In genomic region chr3:52484680-52485461, GRCh38 we compare ENCODE assay signal across 19 cellular contexts. TPM values are rescaled to one million over a fixed set of nuclear protein-coding genes. Genes with fewer than 3 reads are reported as not detected.
DNase-seq lines count a peak whose midpoint lies in the region; ATAC-seq and TF ChIP-seq lines count a peak whose summit lies in the region.
"Had no signal": no experiment of that assay in that cellular context is flagged by ENCODE, and none has a peak within 500 bp of the region (broad histone marks: within the 10 kb centered on the region; RNA-seq: fewer than 3 reads in every experiment).

No MANE protein-coding gene starts in this region.

- peaks cover 81% of the 10 kb centered on the region for H3K36me3 Mint-ChIP-seq in activated B cell treated with CpG ODN at 0.5 μM for 24 hours (ENCODE audit: low read depth)

- ATAC-seq in activated B cell treated with CpG ODN at 0.5 μM for 24 hours (ENCODE audit: low read depth) (no peak), thoracic aorta (ENCODE audit: insufficient number of reproducible peaks, low FRiP score, low read depth) (no peak)

- H3K4me1 Mint-ChIP-seq in activated B cell treated with CpG ODN at 0.5 μM for 24 hours, result no peaks in the 10 kb centered on the region
- H3K4me1 Mint-ChIP-seq: central memory CD8-positive, alpha-beta T cell had no signal

- peak overlapping the region; percentile 56 for H3K27ac Mint-ChIP-seq in activated B cell treated with CpG ODN at 0.5 μM for 24 hours

- peaks cover 8 to 27% of the 10 kb centered on the region in 2 donors for H3K4me1 ChIP-seq in thoracic aorta (ENCODE audit: control insufficient read depth in 1 of 2, low read depth in 2 of 2)

- CTCF ChIA-PET in activated B cell treated with CpG ODN at 0.5 μM for 24 hours (lab: Charles Lee), result no interaction called here

- H3K9me3 ChIP-seq in thoracic aorta, result no peaks in the 10 kb centered on the region

- H3K9me3 Mint-ChIP-seq in activated B cell treated with CpG ODN at 0.5 μM for 24 hours, result no peaks in the 10 kb centered on the region
- H3K9me3 Mint-ChIP-seq: central memory CD8-positive, alpha-beta T cell had no signal

- no peak overlapping the region for H3K4me3 Mint-ChIP-seq in activated B cell treated with CpG ODN at 0.5 μM for 24 hours
- H3K4me3 Mint-ChIP-seq: central memory CD8-positive, alpha-beta T cell had no signal

- intact Hi-C loops in activated B cell treated with CpG ODN at 0.5 μM for 24 hours (cut with micrococcal nuclease), result no loop called here

- H3K27ac ChIP-seq in coronary artery (peak overlapping the region; percentile 58 to 81), layer of hippocampus (ENCODE audit: low read depth, low read length) (peak overlapping the region; percentile 46), thoracic aorta (peak overlapping the region; percentile 39 to 49)
- H3K27ac ChIP-seq: PC-9 had no signal

- POLR2A ChIA-PET in activated B cell treated with CpG ODN at 0.5 μM for 24 hours (lab: Charles Lee), result no interaction called here

- peaks cover 69% of the 10 kb centered on the region for H3K36me3 ChIP-seq in thoracic aorta

- no peak for DNase-seq in activated B cell treated with CpG ODN at 0.5 μM for 24 hours
- DNase-seq in coronary artery (ENCODE audit: low spot score), result no peak
- no peak for DNase-seq in thoracic aorta (ENCODE audit: low spot score)
- DNase-seq in NCI-H146 treated with DMSO at 0.1 percent for 48 hours (lab: John Stamatoyannopoulos, UW; ENCODE audit: unreplicated experiment), result no peak
- no peak for DNase-seq in stimulated activated CD4-positive, alpha-beta T cell treated with anti-CD3 and anti-CD28 coated beads, Interleukin-2, amount 100 ng/mL, for 24 hours
- no peak for DNase-seq in stimulated activated naive CD4-positive, alpha-beta T cell (lab: John Stamatoyannopoulos, UW)
- DNase-seq: activated naive CD4-positive, alpha-beta T cell treated with Interleukin-2 at 50 U/mL for 16 hours; GM23248; NCI-H2081; NCI-H524; PC-9; stimulated activated CD4-positive, alpha-beta T cell treated with anti-CD3 and anti-CD28 coated beads, Interleukin-1b, Interleukin-23, amount 100 ng/mL, for 48 hours; SW 1271 had no signal

- no peaks in the 10 kb centered on the region for H3K27me3 Mint-ChIP-seq in activated B cell treated with CpG ODN at 0.5 μM for 24 hours
- H3K27me3 Mint-ChIP-seq: central memory CD8-positive, alpha-beta T cell had no signal

- peak overlapping the region; percentile 8 for H3K4me3 ChIP-seq in coronary artery
- H3K4me3 ChIP-seq in thoracic aorta, result no peak overlapping the region
- H3K4me3 ChIP-seq: GM23248, PC-9 had no signal

- H3K27me3 ChIP-seq in layer of hippocampus (ENCODE audit: control insufficient read depth, insufficient read depth, low read length) (no peaks in the 10 kb centered on the region), thoracic aorta (replicated peaks; ENCODE audit: insufficient read depth) (no peaks in the 10 kb centered on the region)

- no peak for TF ChIP-seq CTCF in activated B cell treated with CpG ODN at 0.5 μM for 24 hours (IDR thresholded peaks at IDR 0.05)
- no peak for TF ChIP-seq CTCF in coronary artery (IDR thresholded peaks at IDR 0.05)
- TF ChIP-seq CTCF in thoracic aorta (IDR thresholded peaks at IDR 0.05), result no peak

RNA-seq across cellular contexts. Expression of gene STAB1, which starts 10.3 kb away (rescaled TPM):
- total RNA-seq in activated B cell treated with CpG ODN at 0.5 μM for 24 hours (0.64 and 0.71 TPM in 2 replicates), thoracic aorta (100 to 1,000 TPM; 249 to 837 TPM)
- total RNA-seq: activated CD8-positive, alpha-beta memory T cell treated with anti-CD3 and anti-CD28 coated beads for 36 hours; GM23248; MCF 10A had no signal

RNA-seq across cellular contexts. Expression of gene NISCH, which starts 29.5 kb away (rescaled TPM):
- total RNA-seq in activated B cell treated with CpG ODN at 0.5 μM for 24 hours, result 79.6 and 89.5 TPM in 2 replicates
- 100 to 1,000 TPM in 1 of 2 donors, 10 to 100 TPM in 1; 95.9 to 124 TPM for total RNA-seq in thoracic aorta

RNA-seq across cellular contexts. Expression of gene TNNC1, which starts 31.0 kb away (rescaled TPM):
- total RNA-seq in activated B cell treated with CpG ODN at 0.5 μM for 24 hours (0.32 TPM in 1 of 2 replicates, not detected in the other), thoracic aorta (1 to 10 TPM; 1.5 to 3.0 TPM)
- total RNA-seq: endothelial cell of umbilical vein, glomerular endothelial cell, GM23248 had no signal

RNA-seq across cellular contexts. Expression of gene SEMA3G, which starts 40.0 kb away (rescaled TPM):
- total RNA-seq in activated B cell treated with CpG ODN at 0.5 μM for 24 hours, result not detected in 2 replicates
- total RNA-seq in thoracic aorta, result 10 to 100 TPM; 16.8 to 18.1 TPM
- total RNA-seq: GM23248 had no signal

RNA-seq across cellular contexts. Expression of gene NT5DC2, which starts 48.8 kb away (rescaled TPM):
- total RNA-seq in activated B cell treated with CpG ODN at 0.5 μM for 24 hours (9.5 and 9.9 TPM in 2 replicates), thoracic aorta (10 to 100 TPM; 47.6 to 83.4 TPM)

Comparison
In these comparisons a context has a peak if more than half of its experiments do, and no peak if none do; other contexts are left out.
1. RNA of gene STAB1, which starts 10.3 kb away (total RNA-seq): 249 to 837 TPM in thoracic aorta; 0.64 to 0.71 TPM in activated B cell treated with CpG ODN at 0.5 μM for 24 hours; every median in the first group is over 100 times any median in the second.
2. Peak in every context shown above with its lines, with median percentiles within 50 percentile points of each other: H3K27ac ChIP-seq.